In the genomic region with DNA sequence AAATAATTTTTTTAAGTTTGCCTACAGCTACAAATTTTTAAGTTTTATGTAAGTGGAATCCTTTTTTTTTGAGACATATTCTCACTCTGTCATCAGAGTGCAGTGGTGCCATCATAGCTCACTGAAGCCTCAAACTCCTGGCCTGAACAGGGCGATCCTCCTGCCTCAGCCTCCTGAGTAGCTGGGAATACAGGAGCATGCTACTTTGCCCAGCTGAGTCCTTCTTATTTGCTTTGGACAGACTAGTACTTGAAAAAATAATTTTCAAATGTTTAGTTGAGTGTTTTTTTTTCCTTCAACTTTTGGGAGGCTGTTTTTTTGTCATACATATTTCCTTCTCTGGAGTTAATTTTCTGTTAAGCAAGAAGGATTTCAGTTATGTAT, we compare ENCODE assay signal across 17 cellular contexts.
"Had no signal": no experiment of that assay in that cellular context is flagged by ENCODE, and none has a peak within 500 bp of the region (broad histone marks: within the 10 kb centered on the region; RNA-seq: fewer than 3 reads in every experiment).

No MANE protein-coding gene starts in this region.

- H3K9me3 Mint-ChIP-seq: memory B cell, naive B cell, nephron had no signal

- H3K27ac Mint-ChIP-seq: nephron had no signal

- H3K4me3 Mint-ChIP-seq: memory B cell, nephron had no signal

- ATAC-seq: heart left ventricle; stimulated activated naive CD8-positive, alpha-beta T cell treated with anti-CD3 and anti-CD28 coated beads, Interleukin-15, Interleukin-2, amounts not matched to agents 100 U/mL and 50 U/mL, for 24 hours had no signal

- H3K36me3 ChIP-seq: right atrium auricular region, suprapubic skin, transverse colon had no signal

- H3K36me3 Mint-ChIP-seq: naive B cell had no signal

- H3K27me3 Mint-ChIP-seq: memory B cell, naive B cell had no signal

- H3K27ac ChIP-seq: dorsolateral prefrontal cortex, heart left ventricle, right atrium auricular region, suprapubic skin, transverse colon had no signal

- H3K9me3 ChIP-seq: heart left ventricle, right atrium auricular region, suprapubic skin, transverse colon had no signal

- H3K4me3 ChIP-seq: dorsolateral prefrontal cortex, heart left ventricle, right atrium auricular region, suprapubic skin, transverse colon had no signal

- H3K27me3 ChIP-seq: dorsolateral prefrontal cortex, heart left ventricle, right atrium auricular region, suprapubic skin, transverse colon had no signal

- DNase-seq: caudate nucleus; cortex of kidney; dorsolateral prefrontal cortex; effector CD8-positive, alpha-beta T cell; heart left ventricle; hypothalamus; kidney glomerular epithelial cell; naive B cell; occipital lobe; small intestine; stimulated activated CD4-positive, alpha-beta T cell treated with anti-CD3 and anti-CD28 coated beads, Interleukin-12 subunit alpha, Interleukin-12 subunit beta, amount 100 ng/mL, for 4 hours; stimulated activated naive CD8-positive, alpha-beta T cell treated with anti-CD3 and anti-CD28 coated beads, Interleukin-15, Interleukin-2, amounts not matched to agents 100 U/mL and 50 U/mL, for 24 hours; transverse colon had no signal
